Comparison of ENCODE assay signal across 10 cellular contexts in genomic region chr14:68307769-68308168, GRCh38.
A peak's percentile ranks its signal among the peaks of the same experiment; 100 is the strongest.
DNase-seq lines count a peak whose midpoint lies in the region; ATAC-seq and TF ChIP-seq lines count a peak whose summit lies in the region.
"Had no signal": no experiment of that assay in that cellular context is flagged by ENCODE, and none has a peak within 500 bp of the region (broad histone marks: within the 10 kb centered on the region; RNA-seq: fewer than 3 reads in every experiment).

No MANE protein-coding gene starts in this region.

- H3K9me3 ChIP-seq in GM23248 (ENCODE audit: low read depth), result no peaks in the 10 kb centered on the region

- 0 out of 2 replicates have a peak, but pooled peaks cover 10% of the 10 kb centered on the region for H3F3A ChIP-seq in GM23248 (ENCODE audit: insufficient read depth)

- no peak for TF ChIP-seq CTCF in cardiac fibroblast (IDR thresholded peaks at IDR 0.05; ENCODE audit: low read depth, low read length)

- peaks cover 11% of the 10 kb centered on the region for H3K4me1 ChIP-seq in GM23248 (ENCODE audit: insufficient read depth)

- ATAC-seq in left lobe of liver, result peak; percentile 64
- no peak for ATAC-seq in GM21381 (IDR thresholded peaks at IDR 0.05; ENCODE audit: unreplicated experiment)
- no peak for ATAC-seq in GM18858 (IDR thresholded peaks at IDR 0.05; ENCODE audit: unreplicated experiment)
- no peak for ATAC-seq in GM21447 (IDR thresholded peaks at IDR 0.05; ENCODE audit: unreplicated experiment)

- peak; percentile 48 for DNase-seq in GM23248
- peak; percentile 17 to 36 for DNase-seq in cardiac fibroblast (ENCODE audit: low read depth in 2 of 2)
- no peak for DNase-seq in left lobe of liver (ENCODE audit: low spot score)
- peak; percentile 47 for DNase-seq in stromal cell of bone marrow (ENCODE audit: low read depth)
- no peak for DNase-seq in NCI-H526 treated with DMSO at 0.1 percent for 48 hours (lab: John Stamatoyannopoulos, UW)
- DNase-seq: NCI-H446 treated with DMSO at 0.1 percent for 48 hours, posterior cingulate gyrus had no signal

- no peak overlapping the region for H3K9ac ChIP-seq in GM23248

- H4K20me1 ChIP-seq in GM23248 (ENCODE audit: insufficient read depth), result no peaks in the 10 kb centered on the region

- H3K36me3 ChIP-seq in GM23248 (ENCODE audit: low read depth), result no peaks in the 10 kb centered on the region

- H3K79me2 ChIP-seq in GM23248 (ENCODE audit: insufficient read depth), result no peaks in the 10 kb centered on the region

- H3K9me2 ChIP-seq in GM23248 (ENCODE audit: insufficient read depth), result no peaks in the 10 kb centered on the region

- 0 out of 2 replicates have a peak overlapping the region, but pooled peaks have one; percentile 5 for H3K27ac ChIP-seq in GM23248

- no peaks in the 10 kb centered on the region for H3K27me3 ChIP-seq in GM23248 (replicated peaks; ENCODE audit: insufficient read depth)

- H3K4me3 ChIP-seq in GM23248, result no peak overlapping the region
- no peak overlapping the region for H3K4me3 ChIP-seq in cardiac fibroblast (replicated peaks in 1 of 2; ENCODE audit: low read depth in 2 of 2, low read length in 2 of 2)

- H3K4me2 ChIP-seq in GM23248 (ENCODE audit: unreplicated experiment), result peak overlapping the region; percentile 5

- 39% methylated on average over 4 of the region's 4 CpGs for WGBS in GM23248 (ENCODE audit: low coverage in 1 of 2, low lambda C conversion rate in 2 of 2, missing lambda C conversion rate in 2 of 2), 2 experiments

- H2AFZ ChIP-seq in GM23248, result 0 out of 2 replicates have a peak overlapping the region, but pooled peaks have one; percentile 3

- in situ Hi-C loops in GM23248 (cut with MboI), result no loop called here

Comparison
In these comparisons a context has a peak if more than half of its experiments do, and no peak if none do; other contexts are left out.
1. DNase-seq: peak in GM23248 (single experiment), cardiac fibroblast (2 of 2) and stromal cell of bone marrow (single experiment); none in left lobe of liver (single experiment) and NCI-H526 treated with DMSO at 0.1 percent for 48 hours (single experiment).